ENCODE assay signal across 33 cellular contexts in genomic region chr13:40809471-40809870, GRCh38. TPM values are rescaled to one million over a fixed set of nuclear protein-coding genes. Genes with fewer than 3 reads are reported as not detected.
DNase-seq lines count a peak whose midpoint lies in the region; ATAC-seq and TF ChIP-seq lines count a peak whose summit lies in the region.
"Had no signal": no experiment of that assay in that cellular context is flagged by ENCODE, and none has a peak within 500 bp of the region (broad histone marks: within the 10 kb centered on the region; RNA-seq: fewer than 3 reads in every experiment).

No MANE protein-coding gene starts in this region.

- intact Hi-C loops in HCT116 (cut with micrococcal nuclease) (no loop called here), thyroid gland (cut with DNase I) (no loop called here)

- H3K27me3 Mint-ChIP-seq in osteocyte (ENCODE audit: unreplicated experiment) = no peaks in the 10 kb centered on the region
- H3K27me3 Mint-ChIP-seq in natural killer cell treated with Interleukin-12 subunit alpha and Interleukin-12 subunit beta and Interleukin-15 and Interleukin-18, amount 100 ng/mL, for 72 hours = no peaks in the 10 kb centered on the region
- H3K27me3 Mint-ChIP-seq: B cell; CD4-positive, alpha-beta memory T cell; CD4-positive, alpha-beta T cell; CD4-positive, CD25-positive, alpha-beta regulatory T cell; CD8-positive, alpha-beta memory T cell had no signal

- H3K4me1 ChIP-seq in HCT116 (ENCODE audit: control insufficient read depth in 1 of 2, insufficient read depth in 2 of 2, low read length in 2 of 2) = 0 out of 4 replicates have a peak, but pooled peaks cover 0 to 3% of the 10 kb centered on the region in 2 experiments
- no peaks in the 10 kb centered on the region for H3K4me1 ChIP-seq in thyroid gland
- H3K4me1 ChIP-seq: A549, BE2C, Caco-2 had no signal

- H3K36me3 ChIP-seq in HCT116 (ENCODE audit: control insufficient read depth in 1 of 2, insufficient read depth in 2 of 2, low read length in 2 of 2) = peaks cover 13 to 16% of the 10 kb centered on the region in 2 experiments; a peak in 3 of 4 replicates
- H3K36me3 ChIP-seq in thyroid gland = peaks cover 5 to 24% of the 10 kb centered on the region in 2 donors

- no peaks in the 10 kb centered on the region for H3K9me3 Mint-ChIP-seq in osteocyte (ENCODE audit: unreplicated experiment)
- no peaks in the 10 kb centered on the region for H3K9me3 Mint-ChIP-seq in natural killer cell treated with Interleukin-12 subunit alpha and Interleukin-12 subunit beta and Interleukin-15 and Interleukin-18, amount 100 ng/mL, for 72 hours
- H3K9me3 Mint-ChIP-seq: CD4-positive, alpha-beta T cell had no signal

- no peak overlapping the region for H3K4me2 ChIP-seq in HCT116 (ENCODE audit: low read length)
- H3K4me2 ChIP-seq: A549; BLaER1; BLaER1 treated with 17β-estradiol and CSF1 and Interleukin-3, amounts not matched to agents 10 nM and 100 nM had no signal

- DNase-seq in HCT116 (ENCODE audit: low read depth, low spot score) (no peak), osteocyte (ENCODE audit: extremely low spot score, unreplicated experiment) (peak; percentile 7), thyroid gland (peak; percentile 61 to 70), medulla oblongata (ENCODE audit: extremely low spot score) (no peak)
- no peak for DNase-seq in natural killer cell treated with Interleukin-12 subunit alpha and Interleukin-12 subunit beta and Interleukin-15 and Interleukin-18, amount 100 ng/mL, for 72 hours (ENCODE audit: low spot score)
- DNase-seq: 8988T; ACHN; AML-193; BE2C; C1 segment of cervical spinal cord; Caco-2; Calu3; CD4-positive, alpha-beta memory T cell; CD4-positive, alpha-beta T cell; CD4-positive, CD25-positive, alpha-beta regulatory T cell; CD8-positive, alpha-beta memory T cell; CD8-positive, alpha-beta T cell; COR-L47; DMS 273 treated with DMSO at 0.1 percent for 48 hours; DMS153; DMS53; DMS79; DMS79 treated with DMSO at 0.1 percent for 48 hours; DND-41; EL had no signal

- no peaks in the 10 kb centered on the region for H3K9me2 ChIP-seq in HCT116 (ENCODE audit: insufficient read depth)

- no peak overlapping the region for H3K4me3 Mint-ChIP-seq in osteocyte (ENCODE audit: unreplicated experiment)
- H3K4me3 Mint-ChIP-seq in natural killer cell treated with Interleukin-12 subunit alpha and Interleukin-12 subunit beta and Interleukin-15 and Interleukin-18, amount 100 ng/mL, for 72 hours = no peak overlapping the region
- H3K4me3 Mint-ChIP-seq: B cell; CD14-positive monocyte; CD4-positive, alpha-beta memory T cell; CD4-positive, alpha-beta T cell; CD4-positive, CD25-positive, alpha-beta regulatory T cell; CD8-positive, alpha-beta memory T cell; CD8-positive, alpha-beta T cell had no signal

- H3K4me3 ChIP-seq in HCT116 (replicated peaks in 1 of 2; ENCODE audit: low read depth in 1 of 2, low read length in 2 of 2) (no peak overlapping the region), thyroid gland (replicated peaks in 1 of 3) (no peak overlapping the region)
- H3K4me3 ChIP-seq: A549; BLaER1; BLaER1 treated with 17β-estradiol and CSF1 and Interleukin-3, amounts not matched to agents 10 nM and 100 nM had no signal

- H4K20me1 ChIP-seq in HCT116 (ENCODE audit: insufficient read depth) = no peaks in the 10 kb centered on the region
- H4K20me1 ChIP-seq: BLaER1; BLaER1 treated with 17β-estradiol and CSF1 and Interleukin-3, amounts not matched to agents 10 nM and 100 nM had no signal

- H3K4me1 Mint-ChIP-seq in osteocyte (ENCODE audit: unreplicated experiment) = no peaks in the 10 kb centered on the region
- peaks cover 0 to 5% of the 10 kb centered on the region in 2 donors for H3K4me1 Mint-ChIP-seq in natural killer cell treated with Interleukin-12 subunit alpha and Interleukin-12 subunit beta and Interleukin-15 and Interleukin-18, amount 100 ng/mL, for 72 hours (ENCODE audit: low read depth in 2 of 2)
- H3K4me1 Mint-ChIP-seq: CD8-positive, alpha-beta memory T cell had no signal

- TF ChIP-seq CTCF in HCT116 (IDR thresholded peaks at IDR 0.05 in 2 of 3, conservative IDR thresholded peaks at IDR 0.05 in 1 of 3; ENCODE audit: borderline replicate concordance in 1 of 3, insufficient read depth in 1 of 3, low read depth in 2 of 3, low read length in 2 of 3) (no peak), osteocyte (IDR thresholded peaks at IDR 0.05) (no peak), thyroid gland (IDR thresholded peaks at IDR 0.05) (no peak)

- H3K27ac ChIP-seq in HCT116 (ENCODE audit: low read depth, low read length) (no peak overlapping the region), thyroid gland (peak overlapping the region in 1 of 3 donors; percentile 0)
- H3K27ac ChIP-seq: 22Rv1; A549; BLaER1; BLaER1 treated with 17β-estradiol and CSF1 and Interleukin-3, amounts not matched to agents 10 nM and 100 nM; C4-2B had no signal

- TF ChIP-seq POLR2A in HCT116 (IDR thresholded peaks at IDR 0.05; ENCODE audit: borderline replicate concordance, extremely low read depth, insufficient read depth, insufficient read length) (no peak), thyroid gland (IDR thresholded peaks at IDR 0.05) (no peak)

- CTCF ChIA-PET in HCT116 (lab: Charles Lee) = no interaction called here

- H3K27ac Mint-ChIP-seq in osteocyte (ENCODE audit: unreplicated experiment) = no peak overlapping the region
- H3K27ac Mint-ChIP-seq in natural killer cell treated with Interleukin-12 subunit alpha and Interleukin-12 subunit beta and Interleukin-15 and Interleukin-18, amount 100 ng/mL, for 72 hours = no peak overlapping the region
- H3K27ac Mint-ChIP-seq: B cell; CD4-positive, alpha-beta T cell; CD4-positive, CD25-positive, alpha-beta regulatory T cell; CD8-positive, alpha-beta T cell had no signal

- H3K27me3 ChIP-seq in HCT116 (ENCODE audit: insufficient read depth, low read length) (no peaks in the 10 kb centered on the region), thyroid gland (no peaks in the 10 kb centered on the region)
- H3K27me3 ChIP-seq: BE2C; BLaER1; BLaER1 treated with 17β-estradiol and CSF1 and Interleukin-3, amounts not matched to agents 10 nM and 100 nM had no signal

- BruUV-seq in HCT116 (replicated peaks; lab: Mats Ljungman, UMichigan) = TSS peak; percentile 23

- 65 to 82% methylated on average over 5 of the region's 5 CpGs for WGBS in thyroid gland, 2 donors

- POLR2A ChIA-PET in HCT116 (lab: Charles Lee) = interaction anchor here (0.6 kb wide), 1 partner anchor 13 kb away, joined by 3 read pairs; no protein-coding TSS in a partner anchor

- H2AFZ ChIP-seq in HCT116 (ENCODE audit: low read depth, low read length, poor library complexity, severe bottlenecking) = no peak overlapping the region

- RAD21 ChIA-PET in HCT116 (lab: Charles Lee; ENCODE audit: low non-redundant PET in 1 of 2, low total read pairs in 2 of 2, uncharacterized antibody in 2 of 2, unreplicated experiment in 2 of 2) = no interaction called here

- H3K9me3 ChIP-seq in HCT116 (ENCODE audit: control insufficient read depth in 1 of 2, insufficient read depth in 1 of 2, low read depth in 1 of 2, low read length in 2 of 2) = no peaks in the 10 kb centered on the region
- no peaks in the 10 kb centered on the region for H3K9me3 ChIP-seq in thyroid gland
- H3K9me3 ChIP-seq: BE2C; BLaER1; BLaER1 treated with 17β-estradiol and CSF1 and Interleukin-3, amounts not matched to agents 10 nM and 100 nM; Caco-2 had no signal

- H3K36me3 Mint-ChIP-seq in osteocyte (ENCODE audit: unreplicated experiment) = peaks cover 45% of the 10 kb centered on the region
- H3K36me3 Mint-ChIP-seq in natural killer cell treated with Interleukin-12 subunit alpha and Interleukin-12 subunit beta and Interleukin-15 and Interleukin-18, amount 100 ng/mL, for 72 hours = no peaks in the 10 kb centered on the region

- no peak for TF ChIP-seq RAD21 in HCT116 (IDR thresholded peaks at IDR 0.05; ENCODE audit: low read depth)

- no peak overlapping the region for H3K9ac ChIP-seq in HCT116 (ENCODE audit: low read length)
- H3K9ac ChIP-seq: BLaER1; BLaER1 treated with 17β-estradiol and CSF1 and Interleukin-3, amounts not matched to agents 10 nM and 100 nM had no signal

- ATAC-seq in HCT116 (no peak), HG02642 (IDR thresholded peaks at IDR 0.05; ENCODE audit: poor library complexity, unreplicated experiment) (no peak)
- no peak for ATAC-seq in natural killer cell treated with Interleukin-12 subunit alpha and Interleukin-12 subunit beta and Interleukin-15 and Interleukin-18, amount 100 ng/mL, for 72 hours
- ATAC-seq: A549; CD8-positive, alpha-beta T cell had no signal

- no peaks in the 10 kb centered on the region for H3K79me2 ChIP-seq in HCT116 (ENCODE audit: insufficient read depth, low read length)

TF ChIP-seq in HCT116, 20 proteins besides CTCF, POLR2A, EP300 and RAD21:
- TF ChIP-seq POLR2AphosphoS5 (IDR thresholded peaks at IDR 0.05; ENCODE audit: low read depth, low read length) (no peak), FOSL1 (IDR thresholded peaks at IDR 0.05; ENCODE audit: low read depth) (no peak), EZH2 (IDR thresholded peaks at IDR 0.05) (no peak)

RNA-seq across cellular contexts. Expression of gene SLC25A15, which starts 20.1 kb away (rescaled TPM):
- total RNA-seq in HCT116 (2021; ENCODE audit: unreplicated experiment) (24.5 TPM), osteocyte (8.3 and 9.5 TPM in 2 replicates), thyroid gland (10 to 100 TPM; 12.8 to 19.5 (median 13.6) TPM)
- polyA plus RNA-seq in HCT116 (2012) = 14.0 and 14.3 TPM in 2 replicates
- total RNA-seq in natural killer cell treated with Interleukin-12 subunit alpha and Interleukin-12 subunit beta and Interleukin-15 and Interleukin-18, amount 100 ng/mL, for 72 hours = 10 to 100 TPM in 1 of 2 donors, 1 to 10 TPM in 1; 6.2 to 15.3 TPM

RNA-seq across cellular contexts. Expression of gene MRPS31, which starts 38.5 kb away (rescaled TPM):
- total RNA-seq in HCT116 (2021; ENCODE audit: unreplicated experiment) (22.8 TPM), osteocyte (17.4 and 17.7 TPM in 2 replicates), thyroid gland (10 to 100 TPM; 26.9 to 34.9 (median 32.3) TPM)
- polyA plus RNA-seq in HCT116 (2012) = 9.2 and 12.1 TPM in 2 replicates
- total RNA-seq in natural killer cell treated with Interleukin-12 subunit alpha and Interleukin-12 subunit beta and Interleukin-15 and Interleukin-18, amount 100 ng/mL, for 72 hours = 10 to 100 TPM; 25.2 to 27.4 TPM

Comparison
In these comparisons a context has a peak if more than half of its experiments do, and no peak if none do; other contexts are left out.
1. DNase-seq: peak in osteocyte (single experiment) and thyroid gland (2 of 2); none in HCT116 (single experiment), natural killer cell treated with Interleukin-12 subunit alpha and Interleukin-12 subunit beta and Interleukin-15 and Interleukin-18, amount 100 ng/mL, for 72 hours (single experiment) and medulla oblongata (single experiment).